Comparison of ENCODE assay signal across 9 cellular contexts in the genomic region with DNA sequence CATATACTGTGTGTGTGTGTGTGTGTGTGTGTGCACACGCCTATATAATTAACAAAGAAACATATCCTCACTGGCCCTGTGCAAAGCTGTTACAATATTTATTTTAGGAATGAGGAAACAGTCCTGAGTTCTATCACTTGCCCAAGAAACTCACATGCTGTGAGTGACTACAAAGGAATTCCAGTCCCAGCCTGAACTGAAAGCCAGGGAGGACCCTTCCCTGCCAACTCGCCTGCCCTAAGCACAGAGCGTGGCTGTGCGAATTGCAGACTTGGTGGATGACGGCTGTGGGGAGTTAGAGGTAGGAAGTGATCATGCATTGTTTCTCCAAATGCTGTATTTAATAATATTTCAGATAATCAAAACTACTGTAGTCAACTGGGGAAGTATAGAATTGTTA. TPM values are rescaled to one million over a fixed set of nuclear protein-coding genes. Genes with fewer than 3 reads are reported as not detected.
DNase-seq lines count a peak whose midpoint lies in the region; ATAC-seq, FAIRE-seq and TF ChIP-seq lines count a peak whose summit lies in the region.
"Had no signal": no experiment of that assay in that cellular context is flagged by ENCODE, and none has a peak within 500 bp of the region (broad histone marks: within the 10 kb centered on the region; RNA-seq: fewer than 3 reads in every experiment).

No MANE protein-coding gene starts in this region.

- no peaks in the 10 kb centered on the region for H3K36me3 ChIP-seq in kidney epithelial cell (ENCODE audit: control insufficient read depth, insufficient read depth, low read length)

- in situ Hi-C loops in ACHN (cut with HindIII; ENCODE audit: low pct_ligation_motif_present, low pct_unique_long_range_greater_than_20kb, low sequenced_read_pairs) = no loop called here

- no peak for TF ChIP-seq CTCF in kidney epithelial cell (IDR thresholded peaks at IDR 0.05; ENCODE audit: insufficient read depth, low read length, poor library complexity, severe bottlenecking)

- H3K27me3 ChIP-seq in kidney epithelial cell (ENCODE audit: control insufficient read depth, insufficient read depth, low read length) = no peaks in the 10 kb centered on the region

- no peak overlapping the region for H3K4me3 ChIP-seq in kidney epithelial cell (ENCODE audit: low read depth, low read length)

- FAIRE-seq in frontal cortex (lab: Jason Lieb, UNC) = no peak

- DNase-seq in ACHN (peak; percentile 33), HT1080 (ENCODE audit: low read depth) (peak; percentile 52), amniotic epithelial cell (ENCODE audit: low read depth) (peak; percentile 78), kidney epithelial cell (ENCODE audit: low read depth) (peak; percentile 25), hepatic stellate cell (ENCODE audit: low spot score) (no peak), frontal cortex (ENCODE audit: low spot score in 2 of 2) (no peak), SKM-1 treated with dmso at 0.1 percent for 144 hours (lab: John Stamatoyannopoulos, UW; ENCODE audit: unreplicated experiment) (no peak)
- DNase-seq: naive B cell had no signal

- no peak for ATAC-seq in HG03571 (IDR thresholded peaks at IDR 0.05; ENCODE audit: unreplicated experiment)

RNA-seq across cellular contexts. Expression of gene CD5, which starts 26.4 kb away (rescaled TPM):
- not detected in 2 replicates for total RNA-seq in HT1080 (2014; rRNA removed; shearing (Covaris generic))
- not detected in 2 replicates for polyA plus RNA-seq in HT1080 (2015; cell fraction: cytosol; rRNA removed)
- polyA plus RNA-seq in HT1080 (2015; cell fraction: nucleus; rRNA removed) = not detected in 2 replicates
- not detected in 2 replicates for total RNA-seq in kidney epithelial cell
- total RNA-seq in frontal cortex = not detected

Comparison
In these comparisons a context has a peak if more than half of its experiments do, and no peak if none do; other contexts are left out.
1. DNase-seq: peak in ACHN (single experiment), HT1080 (single experiment), amniotic epithelial cell (single experiment) and kidney epithelial cell (single experiment); none in hepatic stellate cell (single experiment), frontal cortex (0 of 2) and SKM-1 treated with dmso at 0.1 percent for 144 hours (single experiment).